In the genomic region with DNA sequence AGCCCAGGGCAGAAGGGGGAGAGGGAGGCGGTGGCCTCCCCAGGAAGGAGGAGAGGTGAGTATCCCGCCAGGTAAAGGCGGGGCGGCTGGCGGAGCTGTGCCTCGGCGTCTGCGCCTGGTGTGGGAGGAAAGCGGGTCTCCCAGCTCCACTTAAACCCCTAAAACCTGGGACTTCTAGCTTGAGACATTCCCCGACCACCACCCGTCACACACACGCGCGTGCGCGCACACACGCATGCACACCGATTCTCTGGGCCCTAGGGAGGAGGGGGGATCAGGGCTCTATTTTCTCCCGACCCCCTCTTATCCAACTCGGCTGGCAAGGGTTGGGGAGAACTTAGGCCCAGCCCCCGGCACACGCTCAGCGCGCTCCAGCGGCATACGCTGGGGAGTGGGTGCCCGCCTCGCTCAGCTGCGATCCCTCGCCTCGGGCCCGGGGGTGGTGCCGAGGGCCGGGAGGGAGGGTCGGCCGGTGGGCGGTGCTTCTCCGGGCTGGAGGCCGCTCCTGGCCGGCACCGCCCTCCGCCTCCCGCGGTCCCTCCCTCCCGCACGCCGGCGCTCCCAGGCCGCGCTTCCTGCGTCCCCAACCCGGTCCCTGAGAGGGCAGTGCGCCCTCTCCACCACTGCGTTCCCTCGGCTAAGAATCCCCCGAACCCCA, we compare ENCODE assay signal across 7 cellular contexts. TPM values are rescaled to one million over a fixed set of nuclear protein-coding genes. Genes with fewer than 3 reads are reported as not detected.
DNase-seq lines count a peak whose midpoint lies in the region; ATAC-seq and TF ChIP-seq lines count a peak whose summit lies in the region.

A gene with protein sequence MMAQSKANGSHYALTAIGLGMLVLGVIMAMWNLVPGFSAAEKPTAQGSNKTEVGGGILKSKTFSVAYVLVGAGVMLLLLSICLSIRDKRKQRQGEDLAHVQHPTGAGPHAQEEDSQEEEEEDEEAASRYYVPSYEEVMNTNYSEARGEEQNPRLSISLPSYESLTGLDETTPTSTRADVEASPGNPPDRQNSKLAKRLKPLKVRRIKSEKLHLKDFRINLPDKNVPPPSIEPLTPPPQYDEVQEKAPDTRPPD (plus strand): TSS at position 564 of the 658 bp plus-strand sequence. CDS start 61,341 bp downstream, outside the sequence.

- no peaks in the 10 kb centered on the region for H3K36me3 Mint-ChIP-seq in natural killer cell

- no peaks in the 10 kb centered on the region for H3K9me3 Mint-ChIP-seq in natural killer cell

- no peaks in the 10 kb centered on the region for H3K27me3 ChIP-seq in WERI-Rb-1 (ENCODE audit: insufficient read depth, low read depth, severe bottlenecking)

- H3K9me3 ChIP-seq in WERI-Rb-1 (ENCODE audit: severe bottlenecking) = peaks cover 3% of the 10 kb centered on the region

- peak within 1 kb of the TSS; percentile 76 for H3K4me3 Mint-ChIP-seq in natural killer cell

- TF ChIP-seq CTCF in WERI-Rb-1 (IDR thresholded peaks at IDR 0.05; ENCODE audit: low read depth, low read length) = 0 out of 2 replicates have a peak, but pooled peaks have one; percentile 8
- no peak for TF ChIP-seq CTCF in foreskin fibroblast (IDR thresholded peaks at IDR 0.05; ENCODE audit: low read depth, low read length)
- TF ChIP-seq CTCF in natural killer cell (IDR thresholded peaks at IDR 0.05) = no peak

- peaks cover 12% of the 10 kb centered on the region for H3K36me3 ChIP-seq in WERI-Rb-1

- peaks cover 34 to 43% of the 10 kb centered on the region in 2 donors for H3K27me3 Mint-ChIP-seq in natural killer cell (ENCODE audit: low read depth in 2 of 2)

- H3K27ac ChIP-seq in WERI-Rb-1 = peak within 1 kb of the TSS; percentile 92

- H3K4me3 ChIP-seq in WERI-Rb-1 (ENCODE audit: low read depth, low read length) (peak within 1 kb of the TSS; percentile 75), foreskin fibroblast (ENCODE audit: low read depth in 1 of 2, low read length in 2 of 2) (peak within 1 kb of the TSS; percentile 60 to 65)

- ATAC-seq in natural killer cell (peak in 1 of 3 donors; percentile 29), HG02623 (IDR thresholded peaks at IDR 0.05; ENCODE audit: unreplicated experiment) (no peak)

- peak; percentile 75 for DNase-seq in ELR (ENCODE audit: low read depth)
- DNase-seq in NCI-H1048 (lab: John Stamatoyannopoulos, UW) = peak; percentile 44
- peak; percentile 85 for DNase-seq in WERI-Rb-1
- peak in 1 of 2 donors; percentile 64 for DNase-seq in foreskin fibroblast
- no peak for DNase-seq in natural killer cell
- DNase-seq in MV-4-11 (lab: John Stamatoyannopoulos, UW) = no peak

- peaks cover 19 to 20% of the 10 kb centered on the region in 2 donors for H3K4me1 Mint-ChIP-seq in natural killer cell

- intact Hi-C loops in natural killer cell (cut with micrococcal nuclease) = no loop called here

- no peak within 1 kb of the TSS for H3K27ac Mint-ChIP-seq in natural killer cell

RNA-seq across cellular contexts. Expression of the gene that starts here (rescaled TPM):
- total RNA-seq in natural killer cell = not detected

Comparison
In these comparisons a context has a peak if more than half of its experiments do, and no peak if none do; other contexts are left out.
1. DNase-seq: peak in ELR (single experiment), NCI-H1048 (single experiment) and WERI-Rb-1 (single experiment); none in natural killer cell (single experiment) and MV-4-11 (single experiment).